Comparison of ENCODE assay signal across 15 cellular contexts in the genomic region with DNA sequence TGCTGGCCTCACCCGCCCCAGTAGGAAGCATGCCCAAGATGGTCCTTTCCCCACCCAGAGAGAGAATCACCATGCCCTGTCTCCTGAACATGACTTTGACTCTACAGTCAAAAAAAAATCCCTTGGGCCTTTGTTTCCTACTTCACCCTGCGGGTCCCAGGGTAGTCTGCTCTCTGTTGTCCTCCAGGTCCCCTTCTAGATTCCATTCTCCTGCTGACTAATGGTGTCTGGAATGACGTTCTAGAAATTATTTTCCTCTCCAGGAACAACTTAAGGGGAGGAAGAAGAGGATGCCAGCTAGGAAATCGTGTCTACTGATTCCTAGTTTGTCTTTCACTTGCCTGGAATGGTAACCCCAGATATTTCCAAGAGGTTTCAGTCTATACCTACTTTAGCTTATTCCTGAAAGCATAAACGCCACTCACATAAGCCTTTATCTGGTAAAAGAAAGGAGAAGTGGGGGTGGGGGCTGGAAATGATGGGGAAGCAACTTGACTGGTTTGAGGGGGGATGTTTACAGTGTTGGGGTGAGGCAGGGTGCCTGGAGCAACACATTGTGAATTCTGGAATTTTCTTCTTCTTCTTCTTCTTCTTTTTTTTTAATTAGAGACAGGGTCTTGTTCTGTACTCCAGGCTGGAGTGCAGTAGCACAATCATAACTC.
DNase-seq lines count a peak whose midpoint lies in the region; ATAC-seq and FAIRE-seq lines count a peak whose summit lies in the region.
"Had no signal": no experiment of that assay in that cellular context is flagged by ENCODE, and none has a peak within 500 bp of the region (broad histone marks: within the 10 kb centered on the region; RNA-seq: fewer than 3 reads in every experiment).

No MANE protein-coding gene starts in this region.

- H3K27me3 ChIP-seq in SJSA1 (replicated peaks), result no peaks in the 10 kb centered on the region
- H3K27me3 ChIP-seq: breast epithelium had no signal

- H3K27ac ChIP-seq in SJSA1, result peak overlapping the region; percentile 52
- H3K27ac ChIP-seq: breast epithelium, parathyroid adenoma had no signal

- FAIRE-seq in urothelium cell line (lab: Jason Lieb, UNC), result no peak
- FAIRE-seq: HepG2 had no signal

- H3K4me1 ChIP-seq in SJSA1 (replicated peaks), result peaks cover 28% of the 10 kb centered on the region
- H3K4me1 ChIP-seq: breast epithelium, parathyroid adenoma had no signal

- no peak overlapping the region for H3K4me3 Mint-ChIP-seq in activated naive CD4-positive, alpha-beta T cell treated with anti-CD3 and anti-CD28 coated beads, Interleukin-2, amount 10 ng/mL, durations not matched to agents 7 days and 5 days

- H3K4me1 Mint-ChIP-seq in activated naive CD4-positive, alpha-beta T cell treated with anti-CD3 and anti-CD28 coated beads, Interleukin-2, amount 10 ng/mL, durations not matched to agents 7 days and 5 days, result peaks cover 36% of the 10 kb centered on the region

- no peaks in the 10 kb centered on the region for H3K36me3 ChIP-seq in SJSA1
- H3K36me3 ChIP-seq: breast epithelium had no signal

- CTCF ChIA-PET in activated naive CD4-positive, alpha-beta T cell treated with anti-CD3 and anti-CD28 coated beads, Interleukin-2, amount 10 ng/mL, durations not matched to agents 7 days and 5 days (lab: Charles Lee), result interaction anchor here (1.0 to 1.9 kb wide), 4 partner anchors 93 to 233 kb away, joined by 4 to 14 read pairs (median 5); no protein-coding TSS in a partner anchor

- H3K36me3 Mint-ChIP-seq in activated naive CD4-positive, alpha-beta T cell treated with anti-CD3 and anti-CD28 coated beads, Interleukin-2, amount 10 ng/mL, durations not matched to agents 7 days and 5 days, result peaks cover 18% of the 10 kb centered on the region
- peaks cover 6 to 15% of the 10 kb centered on the region in 2 donors for H3K36me3 Mint-ChIP-seq in activated naive CD4-positive, alpha-beta T cell treated with anti-CD3 and anti-CD28 coated beads, Interleukin-2, amount 50 U/mL, for 72 hours

- H3K27me3 Mint-ChIP-seq in activated naive CD4-positive, alpha-beta T cell treated with anti-CD3 and anti-CD28 coated beads, Interleukin-2, amount 10 ng/mL, durations not matched to agents 7 days and 5 days, result peaks cover 4% of the 10 kb centered on the region

- DNase-seq in activated naive CD4-positive, alpha-beta T cell treated with anti-CD3 and anti-CD28 coated beads, Interleukin-2, amount 10 ng/mL, durations not matched to agents 7 days and 5 days, result no peak
- no peak for DNase-seq in activated naive CD4-positive, alpha-beta T cell treated with anti-CD3 and anti-CD28 coated beads, Interleukin-2, amount 50 U/mL, for 72 hours (ENCODE audit: low spot score in 2 of 2)
- peak in 1 of 2 experiments; percentile 63 for DNase-seq in SJSA1 (ENCODE audit: low read depth in 1 of 2, low spot score in 2 of 2)
- peak; percentile 41 for DNase-seq in iris pigment epithelial cell (ENCODE audit: low read depth)
- DNase-seq in urothelium cell line (ENCODE audit: low spot score), result peak; percentile 19
- no peak for DNase-seq in stimulated activated CD4-positive, alpha-beta T cell treated with anti-CD3 and anti-CD28 coated beads, Interleukin-4, amount 100 ng/mL, for 4 hours
- DNase-seq in SK-N-DZ (ENCODE audit: low spot score), result no peak
- DNase-seq: activated CD4-positive, CD25-positive, alpha-beta regulatory T cell; NCI-H1417 treated with DMSO at 0.1 percent for 48 hours; stimulated activated CD4-positive, alpha-beta T cell treated with anti-CD3 and anti-CD28 coated beads, Interleukin-1b, Interleukin-23, amount 100 ng/mL, for 48 hours had no signal

- H3K9me3 ChIP-seq in SJSA1 (replicated peaks), result no peaks in the 10 kb centered on the region
- H3K9me3 ChIP-seq: breast epithelium had no signal

- no peak overlapping the region for H3K4me3 ChIP-seq in SJSA1
- H3K4me3 ChIP-seq: breast epithelium had no signal

- no peak for ATAC-seq in activated naive CD4-positive, alpha-beta T cell treated with anti-CD3 and anti-CD28 coated beads, Interleukin-2, amount 50 U/mL, for 72 hours
- ATAC-seq in HG02642 (IDR thresholded peaks at IDR 0.05; ENCODE audit: poor library complexity, unreplicated experiment), result no peak
- ATAC-seq: HepG2, Right ventricle myocardium inferior had no signal

- H3K9me3 Mint-ChIP-seq in activated naive CD4-positive, alpha-beta T cell treated with anti-CD3 and anti-CD28 coated beads, Interleukin-2, amount 10 ng/mL, durations not matched to agents 7 days and 5 days, result peaks cover 27% of the 10 kb centered on the region
- peaks cover 10 to 13% of the 10 kb centered on the region in 2 donors for H3K9me3 Mint-ChIP-seq in activated naive CD4-positive, alpha-beta T cell treated with anti-CD3 and anti-CD28 coated beads, Interleukin-2, amount 50 U/mL, for 72 hours

- H3K27ac Mint-ChIP-seq in activated naive CD4-positive, alpha-beta T cell treated with anti-CD3 and anti-CD28 coated beads, Interleukin-2, amount 10 ng/mL, durations not matched to agents 7 days and 5 days, result peak overlapping the region; percentile 94
- peak overlapping the region in 1 of 2 donors; percentile 64 for H3K27ac Mint-ChIP-seq in activated naive CD4-positive, alpha-beta T cell treated with anti-CD3 and anti-CD28 coated beads, Interleukin-2, amount 50 U/mL, for 72 hours

Comparison
In these comparisons a context has a peak if more than half of its experiments do, and no peak if none do; other contexts are left out.
1. DNase-seq: peak in iris pigment epithelial cell (single experiment) and urothelium cell line (single experiment); none in activated naive CD4-positive, alpha-beta T cell treated with anti-CD3 and anti-CD28 coated beads, Interleukin-2, amount 10 ng/mL, durations not matched to agents 7 days and 5 days (single experiment), activated naive CD4-positive, alpha-beta T cell treated with anti-CD3 and anti-CD28 coated beads, Interleukin-2, amount 50 U/mL, for 72 hours (0 of 2), stimulated activated CD4-positive, alpha-beta T cell treated with anti-CD3 and anti-CD28 coated beads, Interleukin-4, amount 100 ng/mL, for 4 hours (0 of 2) and SK-N-DZ (single experiment).